1 cellular context compared by ENCODE assay signal in genomic region chr22:28772633-28773460, GRCh38.
A peak's percentile ranks its signal among the peaks of the same experiment; 100 is the strongest.
TF ChIP-seq lines count a peak whose summit lies in the region.

A gene with protein sequence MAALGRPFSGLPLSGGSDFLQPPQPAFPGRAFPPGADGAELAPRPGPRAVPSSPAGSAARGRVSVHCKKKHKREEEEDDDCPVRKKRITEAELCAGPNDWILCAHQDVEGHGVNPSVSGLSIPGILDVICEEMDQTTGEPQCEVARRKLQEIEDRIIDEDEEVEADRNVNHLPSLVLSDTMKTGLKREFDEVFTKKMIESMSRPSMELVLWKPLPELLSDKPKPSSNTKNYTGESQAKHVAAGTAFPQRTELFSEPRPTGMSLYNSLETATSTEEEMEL (plus strand): TSS chr22:28772695. CDS start chr22:28772850, 155 bp downstream.

TF ChIP-seq in HepG2, 621 proteins besides CTCF, POLR2A, EP300 and RAD21 (continued from another document and continues in another):
- TF ChIP-seq, protein P1, sequence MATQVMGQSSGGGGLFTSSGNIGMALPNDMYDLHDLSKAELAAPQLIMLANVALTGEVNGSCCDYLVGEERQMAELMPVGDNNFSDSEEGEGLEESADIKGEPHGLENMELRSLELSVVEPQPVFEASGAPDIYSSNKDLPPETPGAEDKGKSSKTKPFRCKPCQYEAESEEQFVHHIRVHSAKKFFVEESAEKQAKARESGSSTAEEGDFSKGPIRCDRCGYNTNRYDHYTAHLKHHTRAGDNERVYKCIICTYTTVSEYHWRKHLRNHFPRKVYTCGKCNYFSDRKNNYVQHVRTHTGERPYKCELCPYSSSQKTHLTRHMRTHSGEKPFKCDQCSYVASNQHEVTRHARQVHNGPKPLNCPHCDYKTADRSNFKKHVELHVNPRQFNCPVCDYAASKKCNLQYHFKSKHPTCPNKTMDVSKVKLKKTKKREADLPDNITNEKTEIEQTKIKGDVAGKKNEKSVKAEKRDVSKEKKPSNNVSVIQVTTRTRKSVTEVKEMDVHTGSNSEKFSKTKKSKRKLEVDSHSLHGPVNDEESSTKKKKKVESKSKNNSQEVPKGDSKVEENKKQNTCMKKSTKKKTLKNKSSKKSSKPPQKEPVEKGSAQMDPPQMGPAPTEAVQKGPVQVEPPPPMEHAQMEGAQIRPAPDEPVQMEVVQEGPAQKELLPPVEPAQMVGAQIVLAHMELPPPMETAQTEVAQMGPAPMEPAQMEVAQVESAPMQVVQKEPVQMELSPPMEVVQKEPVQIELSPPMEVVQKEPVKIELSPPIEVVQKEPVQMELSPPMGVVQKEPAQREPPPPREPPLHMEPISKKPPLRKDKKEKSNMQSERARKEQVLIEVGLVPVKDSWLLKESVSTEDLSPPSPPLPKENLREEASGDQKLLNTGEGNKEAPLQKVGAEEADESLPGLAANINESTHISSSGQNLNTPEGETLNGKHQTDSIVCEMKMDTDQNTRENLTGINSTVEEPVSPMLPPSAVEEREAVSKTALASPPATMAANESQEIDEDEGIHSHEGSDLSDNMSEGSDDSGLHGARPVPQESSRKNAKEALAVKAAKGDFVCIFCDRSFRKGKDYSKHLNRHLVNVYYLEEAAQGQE (IDR thresholded peaks at IDR 0.05; ENCODE audit: borderline replicate concordance in 1 of 2, low read depth in 1 of 2, low read length in 2 of 2) = no peak
- TF ChIP-seq MTERF4 (CRISPR knock-in tag; IDR thresholded peaks at IDR 0.05) = no peak
- TF ChIP-seq, protein P2, sequence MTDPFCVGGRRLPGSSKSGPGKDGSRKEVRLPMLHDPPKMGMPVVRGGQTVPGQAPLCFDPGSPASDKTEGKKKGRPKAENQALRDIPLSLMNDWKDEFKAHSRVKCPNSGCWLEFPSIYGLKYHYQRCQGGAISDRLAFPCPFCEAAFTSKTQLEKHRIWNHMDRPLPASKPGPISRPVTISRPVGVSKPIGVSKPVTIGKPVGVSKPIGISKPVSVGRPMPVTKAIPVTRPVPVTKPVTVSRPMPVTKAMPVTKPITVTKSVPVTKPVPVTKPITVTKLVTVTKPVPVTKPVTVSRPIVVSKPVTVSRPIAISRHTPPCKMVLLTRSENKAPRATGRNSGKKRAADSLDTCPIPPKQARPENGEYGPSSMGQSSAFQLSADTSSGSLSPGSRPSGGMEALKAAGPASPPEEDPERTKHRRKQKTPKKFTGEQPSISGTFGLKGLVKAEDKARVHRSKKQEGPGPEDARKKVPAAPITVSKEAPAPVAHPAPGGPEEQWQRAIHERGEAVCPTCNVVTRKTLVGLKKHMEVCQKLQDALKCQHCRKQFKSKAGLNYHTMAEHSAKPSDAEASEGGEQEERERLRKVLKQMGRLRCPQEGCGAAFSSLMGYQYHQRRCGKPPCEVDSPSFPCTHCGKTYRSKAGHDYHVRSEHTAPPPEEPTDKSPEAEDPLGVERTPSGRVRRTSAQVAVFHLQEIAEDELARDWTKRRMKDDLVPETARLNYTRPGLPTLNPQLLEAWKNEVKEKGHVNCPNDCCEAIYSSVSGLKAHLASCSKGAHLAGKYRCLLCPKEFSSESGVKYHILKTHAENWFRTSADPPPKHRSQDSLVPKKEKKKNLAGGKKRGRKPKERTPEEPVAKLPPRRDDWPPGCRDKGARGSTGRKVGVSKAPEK (CRISPR knock-in tag; IDR thresholded peaks at IDR 0.05; ENCODE audit: borderline replicate concordance) = no peak
- TF ChIP-seq ZNF576 (CRISPR knock-in tag; IDR thresholded peaks at IDR 0.05) = no peak
- peak; percentile 49; the same call in 1 of the 2 replicates for TF ChIP-seq TAF1 (CRISPR knock-in tag; IDR thresholded peaks at IDR 0.05)
- no peak for TF ChIP-seq ZNF513 (CRISPR knock-in tag; conservative IDR thresholded peaks at IDR 0.05)
- TF ChIP-seq NFE2L1 (CRISPR knock-in tag; IDR thresholded peaks at IDR 0.05; ENCODE audit: borderline replicate concordance) = no peak
- peak; percentile 81; the same call in 1 of the 2 replicates for TF ChIP-seq SRY (CRISPR knock-in tag; IDR thresholded peaks at IDR 0.05)
- no peak for TF ChIP-seq ZNF790 (CRISPR knock-in tag; IDR thresholded peaks at IDR 0.05; ENCODE audit: borderline replicate concordance)
- TF ChIP-seq CCAR2 (optimal IDR thresholded peaks at IDR 0.05; ENCODE audit: low read depth, low read length) = no peak
- TF ChIP-seq ZNF572 (CRISPR knock-in tag; IDR thresholded peaks at IDR 0.05) = no peak
- TF ChIP-seq ZNF180 (CRISPR knock-in tag; IDR thresholded peaks at IDR 0.05; ENCODE audit: borderline replicate concordance, low read depth) = no peak
- TF ChIP-seq, protein P3, sequence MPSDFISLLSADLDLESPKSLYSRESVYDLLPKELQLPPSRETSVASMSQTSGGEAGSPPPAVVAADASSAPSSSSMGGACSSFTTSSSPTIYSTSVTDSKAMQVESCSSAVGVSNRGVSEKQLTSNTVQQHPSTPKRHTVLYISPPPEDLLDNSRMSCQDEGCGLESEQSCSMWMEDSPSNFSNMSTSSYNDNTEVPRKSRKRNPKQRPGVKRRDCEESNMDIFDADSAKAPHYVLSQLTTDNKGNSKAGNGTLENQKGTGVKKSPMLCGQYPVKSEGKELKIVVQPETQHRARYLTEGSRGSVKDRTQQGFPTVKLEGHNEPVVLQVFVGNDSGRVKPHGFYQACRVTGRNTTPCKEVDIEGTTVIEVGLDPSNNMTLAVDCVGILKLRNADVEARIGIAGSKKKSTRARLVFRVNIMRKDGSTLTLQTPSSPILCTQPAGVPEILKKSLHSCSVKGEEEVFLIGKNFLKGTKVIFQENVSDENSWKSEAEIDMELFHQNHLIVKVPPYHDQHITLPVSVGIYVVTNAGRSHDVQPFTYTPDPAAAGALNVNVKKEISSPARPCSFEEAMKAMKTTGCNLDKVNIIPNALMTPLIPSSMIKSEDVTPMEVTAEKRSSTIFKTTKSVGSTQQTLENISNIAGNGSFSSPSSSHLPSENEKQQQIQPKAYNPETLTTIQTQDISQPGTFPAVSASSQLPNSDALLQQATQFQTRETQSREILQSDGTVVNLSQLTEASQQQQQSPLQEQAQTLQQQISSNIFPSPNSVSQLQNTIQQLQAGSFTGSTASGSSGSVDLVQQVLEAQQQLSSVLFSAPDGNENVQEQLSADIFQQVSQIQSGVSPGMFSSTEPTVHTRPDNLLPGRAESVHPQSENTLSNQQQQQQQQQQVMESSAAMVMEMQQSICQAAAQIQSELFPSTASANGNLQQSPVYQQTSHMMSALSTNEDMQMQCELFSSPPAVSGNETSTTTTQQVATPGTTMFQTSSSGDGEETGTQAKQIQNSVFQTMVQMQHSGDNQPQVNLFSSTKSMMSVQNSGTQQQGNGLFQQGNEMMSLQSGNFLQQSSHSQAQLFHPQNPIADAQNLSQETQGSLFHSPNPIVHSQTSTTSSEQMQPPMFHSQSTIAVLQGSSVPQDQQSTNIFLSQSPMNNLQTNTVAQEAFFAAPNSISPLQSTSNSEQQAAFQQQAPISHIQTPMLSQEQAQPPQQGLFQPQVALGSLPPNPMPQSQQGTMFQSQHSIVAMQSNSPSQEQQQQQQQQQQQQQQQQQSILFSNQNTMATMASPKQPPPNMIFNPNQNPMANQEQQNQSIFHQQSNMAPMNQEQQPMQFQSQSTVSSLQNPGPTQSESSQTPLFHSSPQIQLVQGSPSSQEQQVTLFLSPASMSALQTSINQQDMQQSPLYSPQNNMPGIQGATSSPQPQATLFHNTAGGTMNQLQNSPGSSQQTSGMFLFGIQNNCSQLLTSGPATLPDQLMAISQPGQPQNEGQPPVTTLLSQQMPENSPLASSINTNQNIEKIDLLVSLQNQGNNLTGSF (CRISPR knock-in tag; IDR thresholded peaks at IDR 0.05) = 0 out of 2 replicates have a peak, but pooled peaks have one; percentile 36
- no peak for TF ChIP-seq ZKSCAN5 (CRISPR knock-in tag; IDR thresholded peaks at IDR 0.05)
- no peak for TF ChIP-seq RFXANK (CRISPR knock-in tag; IDR thresholded peaks at IDR 0.05)
- TF ChIP-seq ZNF205 (CRISPR knock-in tag; IDR thresholded peaks at IDR 0.05) = 0 out of 2 replicates have a peak, but pooled peaks have one; percentile 35
- TF ChIP-seq, protein P4, sequence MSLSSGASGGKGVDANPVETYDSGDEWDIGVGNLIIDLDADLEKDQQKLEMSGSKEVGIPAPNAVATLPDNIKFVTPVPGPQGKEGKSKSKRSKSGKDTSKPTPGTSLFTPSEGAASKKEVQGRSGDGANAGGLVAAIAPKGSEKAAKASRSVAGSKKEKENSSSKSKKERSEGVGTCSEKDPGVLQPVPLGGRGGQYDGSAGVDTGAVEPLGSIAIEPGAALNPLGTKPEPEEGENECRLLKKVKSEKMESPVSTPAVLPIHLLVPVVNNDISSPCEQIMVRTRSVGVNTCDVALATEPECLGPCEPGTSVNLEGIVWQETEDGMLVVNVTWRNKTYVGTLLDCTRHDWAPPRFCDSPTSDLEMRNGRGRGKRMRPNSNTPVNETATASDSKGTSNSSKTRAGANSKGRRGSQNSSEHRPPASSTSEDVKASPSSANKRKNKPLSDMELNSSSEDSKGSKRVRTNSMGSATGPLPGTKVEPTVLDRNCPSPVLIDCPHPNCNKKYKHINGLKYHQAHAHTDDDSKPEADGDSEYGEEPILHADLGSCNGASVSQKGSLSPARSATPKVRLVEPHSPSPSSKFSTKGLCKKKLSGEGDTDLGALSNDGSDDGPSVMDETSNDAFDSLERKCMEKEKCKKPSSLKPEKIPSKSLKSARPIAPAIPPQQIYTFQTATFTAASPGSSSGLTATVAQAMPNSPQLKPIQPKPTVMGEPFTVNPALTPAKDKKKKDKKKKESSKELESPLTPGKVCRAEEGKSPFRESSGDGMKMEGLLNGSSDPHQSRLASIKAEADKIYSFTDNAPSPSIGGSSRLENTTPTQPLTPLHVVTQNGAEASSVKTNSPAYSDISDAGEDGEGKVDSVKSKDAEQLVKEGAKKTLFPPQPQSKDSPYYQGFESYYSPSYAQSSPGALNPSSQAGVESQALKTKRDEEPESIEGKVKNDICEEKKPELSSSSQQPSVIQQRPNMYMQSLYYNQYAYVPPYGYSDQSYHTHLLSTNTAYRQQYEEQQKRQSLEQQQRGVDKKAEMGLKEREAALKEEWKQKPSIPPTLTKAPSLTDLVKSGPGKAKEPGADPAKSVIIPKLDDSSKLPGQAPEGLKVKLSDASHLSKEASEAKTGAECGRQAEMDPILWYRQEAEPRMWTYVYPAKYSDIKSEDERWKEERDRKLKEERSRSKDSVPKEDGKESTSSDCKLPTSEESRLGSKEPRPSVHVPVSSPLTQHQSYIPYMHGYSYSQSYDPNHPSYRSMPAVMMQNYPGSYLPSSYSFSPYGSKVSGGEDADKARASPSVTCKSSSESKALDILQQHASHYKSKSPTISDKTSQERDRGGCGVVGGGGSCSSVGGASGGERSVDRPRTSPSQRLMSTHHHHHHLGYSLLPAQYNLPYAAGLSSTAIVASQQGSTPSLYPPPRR (CRISPR knock-in tag; IDR thresholded peaks at IDR 0.05; ENCODE audit: borderline replicate concordance) = no peak
- peak; percentile 98 for TF ChIP-seq ZNF687 (CRISPR knock-in tag; IDR thresholded peaks at IDR 0.05)
- peak; percentile 26; the same call in 1 of the 2 replicates for TF ChIP-seq ZNF160 (CRISPR knock-in tag; IDR thresholded peaks at IDR 0.05)
- peak; percentile 68; the same call in 1 of the 2 replicates for TF ChIP-seq ZNF614 (CRISPR knock-in tag; IDR thresholded peaks at IDR 0.05; ENCODE audit: borderline replicate concordance)
- TF ChIP-seq ZNF660 (CRISPR knock-in tag; IDR thresholded peaks at IDR 0.05; ENCODE audit: borderline replicate concordance, low read depth) = no peak
- no peak for TF ChIP-seq ZNF564 (CRISPR knock-in tag; IDR thresholded peaks at IDR 0.05)
- TF ChIP-seq FIP1L1 (IDR thresholded peaks at IDR 0.05; ENCODE audit: borderline replicate concordance, insufficient read depth, low read depth, low read length) = no peak
